Comparison of ENCODE assay signal across 16 cellular contexts in genomic region chr2:241627675-241628074, GRCh38.
"Had no signal": no experiment of that assay in that cellular context is flagged by ENCODE, and none has a peak within 500 bp of the region (broad histone marks: within the 10 kb centered on the region; RNA-seq: fewer than 3 reads in every experiment).

No MANE protein-coding gene starts in this region.

- DNase-seq: activated CD4-positive, alpha-beta memory T cell treated with anti-CD3 and anti-CD28 coated beads for 36 hours; activated T-cell treated with anti-CD3 and anti-CD28 coated beads for 4 hours; brain microvascular endothelial cell; erythroblast; pancreas; stimulated activated naive CD4-positive, alpha-beta T cell; WERI-Rb-1 had no signal

- H3K4me1 Mint-ChIP-seq: mesothelial cell of epicardium had no signal

- H3K27me3 ChIP-seq: brain microvascular endothelial cell, left lung, neural progenitor cell, pancreas had no signal

- H3K4me3 Mint-ChIP-seq: activated CD4-positive, alpha-beta memory T cell treated with anti-CD3 and anti-CD28 coated beads for 36 hours; activated T-helper 1 cell treated with anti-CD3 and anti-CD28 coated beads, Interleukin-12 subunit alpha, Interleukin-12 subunit beta, Interleukin-2, Interleukin-4 antibody, amounts not matched to agents 30 ng/mL and 10 ng/mL and 1 ng/mL, durations not matched to agents 14 hours and 24 hours and 36 hours; central memory CD8-positive, alpha-beta T cell; mesothelial cell of epicardium; neural progenitor cell had no signal

- H3K27me3 Mint-ChIP-seq: activated CD4-positive, alpha-beta memory T cell treated with anti-CD3 and anti-CD28 coated beads for 36 hours; central memory CD8-positive, alpha-beta T cell had no signal

- FAIRE-seq: endometrium, frontal cortex, keratinocyte, pancreas had no signal

- H3K4me1 ChIP-seq: neural progenitor cell had no signal

- H3K4me3 ChIP-seq: coronary artery, left lung, neural progenitor cell, pancreas had no signal

- H3K27ac Mint-ChIP-seq: activated CD4-positive, alpha-beta memory T cell treated with anti-CD3 and anti-CD28 coated beads for 36 hours; neural progenitor cell had no signal

- H3K9me3 Mint-ChIP-seq: activated CD4-positive, alpha-beta memory T cell treated with anti-CD3 and anti-CD28 coated beads for 36 hours; activated T-helper 1 cell treated with anti-CD3 and anti-CD28 coated beads, Interleukin-12 subunit alpha, Interleukin-12 subunit beta, Interleukin-2, Interleukin-4 antibody, amounts not matched to agents 30 ng/mL and 10 ng/mL and 1 ng/mL, durations not matched to agents 14 hours and 24 hours and 36 hours; central memory CD8-positive, alpha-beta T cell; mesothelial cell of epicardium; neural progenitor cell had no signal

- H3K36me3 ChIP-seq: neural progenitor cell had no signal

- ATAC-seq: left lung had no signal

- H3K9me3 ChIP-seq: left lung, pancreas had no signal

- H3K4me2 ChIP-seq: neural progenitor cell had no signal

- H3K27ac ChIP-seq: brain microvascular endothelial cell, coronary artery, left lung, neural progenitor cell, pancreas, WERI-Rb-1 had no signal
